Comparison of ENCODE assay signal across 9 cellular contexts in genomic region chr7:44587843-44588711, GRCh38. TPM values are rescaled to one million over a fixed set of nuclear protein-coding genes. Genes with fewer than 3 reads are reported as not detected.
DNase-seq lines count a peak whose midpoint lies in the region; ATAC-seq and TF ChIP-seq lines count a peak whose summit lies in the region.
"Had no signal": no experiment of that assay in that cellular context is flagged by ENCODE, and none has a peak within 500 bp of the region (broad histone marks: within the 10 kb centered on the region; RNA-seq: fewer than 3 reads in every experiment).

No MANE protein-coding gene starts in this region.

- H3K4me3 Mint-ChIP-seq in T-helper 1 cell treated with Interleukin-12 subunit alpha and Interleukin-12 subunit beta and Interleukin-4 antibody, amounts not matched to agents 30 μg/mL and 1 μg/mL, for 36 hours, result no peak overlapping the region
- no peak overlapping the region for H3K4me3 Mint-ChIP-seq in stimulated activated naive CD8-positive, alpha-beta T cell treated with anti-CD3 and anti-CD28 coated beads, Interleukin-15, amount 100 ng/mL, for 72 hours

- peak; percentile 93 for ATAC-seq in left lobe of liver
- peak; percentile 88 for ATAC-seq in stimulated activated naive CD8-positive, alpha-beta T cell treated with anti-CD3 and anti-CD28 coated beads, Interleukin-15, amount 100 ng/mL, for 72 hours

- peak; percentile 48 for TF ChIP-seq CTCF in brain microvascular endothelial cell (IDR thresholded peaks at IDR 0.05; ENCODE audit: low read depth, low read length, missing control alignments)

- H3K27me3 ChIP-seq in brain microvascular endothelial cell (replicated peaks), result no peaks in the 10 kb centered on the region
- H3K27me3 ChIP-seq: BLaER1 treated with 17β-estradiol and CSF1 and Interleukin-3, amounts not matched to agents 10 nM and 100 nM had no signal

- no peak overlapping the region for H3K4me3 ChIP-seq in brain microvascular endothelial cell (ENCODE audit: low read depth, low read length)
- H3K4me3 ChIP-seq: BLaER1 treated with 17β-estradiol and CSF1 and Interleukin-3, amounts not matched to agents 10 nM and 100 nM had no signal

- peak overlapping the region; percentile 9 for H3K27ac Mint-ChIP-seq in T-helper 1 cell treated with Interleukin-12 subunit alpha and Interleukin-12 subunit beta and Interleukin-4 antibody, amounts not matched to agents 30 μg/mL and 1 μg/mL, for 36 hours
- no peak overlapping the region for H3K27ac Mint-ChIP-seq in stimulated activated naive CD8-positive, alpha-beta T cell treated with anti-CD3 and anti-CD28 coated beads, Interleukin-15, amount 100 ng/mL, for 72 hours

- peak; percentile 18 to 52 for DNase-seq in NCI-H2081 (lab: John Stamatoyannopoulos, UW)
- DNase-seq in NCI-H2081 treated with DMSO at 0.1 percent for 48 hours (lab: John Stamatoyannopoulos, UW), result no peak
- peak; percentile 17 to 79 (median 27) for DNase-seq in NCI-H1417 (lab: John Stamatoyannopoulos, UW)
- DNase-seq in brain microvascular endothelial cell, result peak; percentile 63
- no peak for DNase-seq in left lobe of liver (ENCODE audit: low spot score)
- peak; percentile 43 to 52 for DNase-seq in stimulated activated naive CD8-positive, alpha-beta T cell treated with anti-CD3 and anti-CD28 coated beads, Interleukin-15, amount 100 ng/mL, for 72 hours
- no peak for DNase-seq in NK-92 (lab: John Stamatoyannopoulos, UW; ENCODE audit: unreplicated experiment)

- H3K9me3 Mint-ChIP-seq in T-helper 1 cell treated with Interleukin-12 subunit alpha and Interleukin-12 subunit beta and Interleukin-4 antibody, amounts not matched to agents 30 μg/mL and 1 μg/mL, for 36 hours, result no peaks in the 10 kb centered on the region
- no peaks in the 10 kb centered on the region for H3K9me3 Mint-ChIP-seq in stimulated activated naive CD8-positive, alpha-beta T cell treated with anti-CD3 and anti-CD28 coated beads, Interleukin-15, amount 100 ng/mL, for 72 hours

- H3K27me3 Mint-ChIP-seq in T-helper 1 cell treated with Interleukin-12 subunit alpha and Interleukin-12 subunit beta and Interleukin-4 antibody, amounts not matched to agents 30 μg/mL and 1 μg/mL, for 36 hours (ENCODE audit: low read depth), result peaks cover 2% of the 10 kb centered on the region
- no peaks in the 10 kb centered on the region for H3K27me3 Mint-ChIP-seq in stimulated activated naive CD8-positive, alpha-beta T cell treated with anti-CD3 and anti-CD28 coated beads, Interleukin-15, amount 100 ng/mL, for 72 hours

- H3K4me1 Mint-ChIP-seq in T-helper 1 cell treated with Interleukin-12 subunit alpha and Interleukin-12 subunit beta and Interleukin-4 antibody, amounts not matched to agents 30 μg/mL and 1 μg/mL, for 36 hours (ENCODE audit: low read depth), result peaks cover 15% of the 10 kb centered on the region
- peaks cover 8% of the 10 kb centered on the region for H3K4me1 Mint-ChIP-seq in stimulated activated naive CD8-positive, alpha-beta T cell treated with anti-CD3 and anti-CD28 coated beads, Interleukin-15, amount 100 ng/mL, for 72 hours

- H3K36me3 ChIP-seq in brain microvascular endothelial cell (replicated peaks), result no peaks in the 10 kb centered on the region
- H3K36me3 ChIP-seq: BLaER1 treated with 17β-estradiol and CSF1 and Interleukin-3, amounts not matched to agents 10 nM and 100 nM had no signal

- no peak overlapping the region for H3K27ac ChIP-seq in brain microvascular endothelial cell

- no peaks in the 10 kb centered on the region for H3K36me3 Mint-ChIP-seq in T-helper 1 cell treated with Interleukin-12 subunit alpha and Interleukin-12 subunit beta and Interleukin-4 antibody, amounts not matched to agents 30 μg/mL and 1 μg/mL, for 36 hours (ENCODE audit: low read depth)

- in situ Hi-C loops in brain microvascular endothelial cell (cut with HindIII; ENCODE audit: low pct_ligation_motif_present, low sequenced_read_pairs), result no loop called here

RNA-seq across cellular contexts. Expression of gene TMED4, which starts 6.0 kb away (rescaled TPM):
- total RNA-seq in left lobe of liver, result 45.5 TPM

RNA-seq across cellular contexts. Expression of gene DDX56, which starts 14.4 kb away (rescaled TPM):
- 32.9 TPM for total RNA-seq in left lobe of liver

RNA-seq across cellular contexts. Expression of gene OGDH, which starts 18.4 kb away (rescaled TPM):
- 50.9 TPM for total RNA-seq in left lobe of liver

RNA-seq across cellular contexts. Expression of gene NPC1L1, which starts 46.9 kb away (rescaled TPM):
- 21.1 TPM for total RNA-seq in left lobe of liver

Comparison
In these comparisons a context has a peak if more than half of its experiments do, and no peak if none do; other contexts are left out.
1. DNase-seq: peak in NCI-H2081 (2 of 2), NCI-H1417 (3 of 3), brain microvascular endothelial cell (single experiment) and stimulated activated naive CD8-positive, alpha-beta T cell treated with anti-CD3 and anti-CD28 coated beads, Interleukin-15, amount 100 ng/mL, for 72 hours (2 of 2); none in NCI-H2081 treated with DMSO at 0.1 percent for 48 hours (single experiment), left lobe of liver (single experiment) and NK-92 (single experiment).